In the genomic region with DNA sequence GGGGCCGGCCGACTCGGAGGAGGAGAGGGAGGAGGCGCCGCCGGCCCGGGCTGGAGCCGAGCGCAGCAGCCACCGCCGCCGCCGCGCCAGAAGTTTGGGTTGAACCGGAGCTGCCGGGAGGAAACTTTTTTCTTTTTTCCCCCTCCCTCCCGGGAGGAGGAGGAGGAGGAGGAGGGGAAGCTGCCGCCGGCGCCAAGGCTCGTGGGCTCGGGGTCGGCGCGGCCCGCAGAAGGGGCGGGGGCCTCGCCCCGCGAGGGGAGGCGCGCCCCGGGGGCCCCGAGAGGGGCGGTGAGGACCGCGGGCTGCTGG, we compare ENCODE assay signal across 9 cellular contexts. TPM values are rescaled to one million over a fixed set of nuclear protein-coding genes. Genes with fewer than 3 reads are reported as not detected.
DNase-seq lines count a peak whose midpoint lies in the region; ATAC-seq and TF ChIP-seq lines count a peak whose summit lies in the region.
"Had no signal": no experiment of that assay in that cellular context is flagged by ENCODE, and none has a peak within 500 bp of the region (broad histone marks: within the 10 kb centered on the region; RNA-seq: fewer than 3 reads in every experiment).

No MANE protein-coding gene starts in this region.

- H3K4me3 ChIP-seq in GM12864 (ENCODE audit: low read depth, low read length), result peak overlapping the region; percentile 44; the same call in 1 of the 2 replicates
- peak overlapping the region; percentile 81 to 91 (median 87) for H3K4me3 ChIP-seq in sigmoid colon

- no peaks in the 10 kb centered on the region for H3K36me3 ChIP-seq in sigmoid colon

- no peak for TF ChIP-seq EP300 in sigmoid colon (IDR thresholded peaks at IDR 0.05)

- no peak for TF ChIP-seq POLR2A in sigmoid colon (IDR thresholded peaks at IDR 0.05)

- WGBS in sigmoid colon, 2 donors, result 1% methylated on average over 36 to 37 of the region's 37 CpGs

- H3K4me1 ChIP-seq in foreskin keratinocyte (peaks cover 24% of the 10 kb centered on the region), sigmoid colon (peaks cover 0 to 66% (median 31%) of the 10 kb centered on the region in 4 donors)

- intact Hi-C loops in sigmoid colon (cut with DNase I), result loop anchor here (2.0 kb wide), 4 partner anchors 33 to 241 kb away; no protein-coding TSS in a partner anchor

- DNase-seq in GM12864 (ENCODE audit: low read depth), result no peak
- no peak for DNase-seq in foreskin keratinocyte
- no peak for DNase-seq in sigmoid colon
- DNase-seq in DMS 273 (lab: John Stamatoyannopoulos, UW; ENCODE audit: unreplicated experiment), result no peak
- DNase-seq in GM10248 (ENCODE audit: extremely low spot score), result no peak
- DNase-seq in DMS79 treated with DMSO at 0.1 percent for 48 hours (lab: John Stamatoyannopoulos, UW), result no peak
- DNase-seq: NCI-H1092 treated with DMSO at 0.1 percent for 48 hours had no signal

- H3K27ac ChIP-seq in VCaP (peak overlapping the region; percentile 83), foreskin keratinocyte (peak overlapping the region; percentile 54), sigmoid colon (peak overlapping the region; percentile 87 to 96 (median 92))

- H3K27me3 ChIP-seq in foreskin keratinocyte (no peaks in the 10 kb centered on the region), sigmoid colon (no peaks in the 10 kb centered on the region)

- CTCF ChIA-PET in GM10248 (lab: Yijun Ruan, JAX), result interaction anchor here (6.9 kb wide), 1 partner anchor 310 kb away, joined by 77 read pairs; no protein-coding TSS in a partner anchor

- no peaks in the 10 kb centered on the region for H3K9me3 ChIP-seq in sigmoid colon

- POLR2A ChIA-PET in GM10248 (lab: Yijun Ruan, JAX), result interaction anchor here (1.1 kb wide), 1 partner anchor 115 kb away, joined by 3 read pairs; no protein-coding TSS in a partner anchor

- ATAC-seq in foreskin keratinocyte (no peak), HG03108 (IDR thresholded peaks at IDR 0.05; ENCODE audit: unreplicated experiment) (no peak)

- no peak for TF ChIP-seq CTCF in GM12864 (IDR thresholded peaks at IDR 0.05; ENCODE audit: low read depth, low read length, missing control alignments)
- TF ChIP-seq CTCF in VCaP (conservative IDR thresholded peaks at IDR 0.05), result no peak
- no peak for TF ChIP-seq CTCF in foreskin keratinocyte (conservative IDR thresholded peaks at IDR 0.05)
- TF ChIP-seq CTCF in sigmoid colon (IDR thresholded peaks at IDR 0.05), result no peak
- TF ChIP-seq CTCF in GM10248 (IDR thresholded peaks at IDR 0.05; ENCODE audit: control extremely low read depth, extremely low read depth, low read depth, missing control alignments), result no peak

RNA-seq across cellular contexts. Expression of gene CRIM1, which starts 0.3 kb away (rescaled TPM):
- total RNA-seq in foreskin keratinocyte, result 76.8 and 99.4 TPM in 2 replicates
- polyA plus RNA-seq in foreskin keratinocyte, result 11.7 and 19.3 TPM in 2 replicates
- 100 to 1,000 TPM in 1 of 4 donors, 10 to 100 TPM in 3; 55.6 to 148 (median 64.2) TPM for total RNA-seq in sigmoid colon
- 10 to 100 TPM in 1 of 3 donors, 1 to 10 TPM in 2; 3.0 to 14.8 (median 3.9) TPM for polyA plus RNA-seq in sigmoid colon
